ENCODE assay signal across 14 cellular contexts in genomic region chr9:122191519-122191918, GRCh38. TPM values are rescaled to one million over a fixed set of nuclear protein-coding genes. Genes with fewer than 3 reads are reported as not detected.
DNase-seq lines count a peak whose midpoint lies in the region; ATAC-seq and TF ChIP-seq lines count a peak whose summit lies in the region.
"Had no signal": no experiment of that assay in that cellular context is flagged by ENCODE, and none has a peak within 500 bp of the region (broad histone marks: within the 10 kb centered on the region; RNA-seq: fewer than 3 reads in every experiment).

No MANE protein-coding gene starts in this region.

- H3K4me2 ChIP-seq in GM23338, result no peak overlapping the region

- H3K36me3 Mint-ChIP-seq in GM23338 (ENCODE audit: low read depth) (no peaks in the 10 kb centered on the region; the same call in 2 of the 3 replicates), T-helper 17 cell (ENCODE audit: low read depth) (no peaks in the 10 kb centered on the region)

- no peaks in the 10 kb centered on the region for H3K79me2 ChIP-seq in GM23338 (replicated peaks; ENCODE audit: insufficient read depth)

- H3K9me3 Mint-ChIP-seq in GM23338, result no peaks in the 10 kb centered on the region; the same call in 2 of the 3 replicates

- H3K27ac ChIP-seq in GM23338 (ENCODE audit: low read depth) (no peak overlapping the region), foreskin keratinocyte (no peak overlapping the region)
- H3K27ac ChIP-seq: C4-2B had no signal

- H3K27ac Mint-ChIP-seq in GM23338, result no peak overlapping the region
- H3K27ac Mint-ChIP-seq in T-helper 17 cell, result peak overlapping the region; percentile 43

- H3K4me1 Mint-ChIP-seq in GM23338 (peaks cover 19% of the 10 kb centered on the region), T-helper 17 cell (peaks cover 2% of the 10 kb centered on the region)

- no peaks in the 10 kb centered on the region for H3K36me3 ChIP-seq in GM23338 (ENCODE audit: insufficient read depth)
- H3K36me3 ChIP-seq: HAP-1 had no signal

- no peaks in the 10 kb centered on the region for H3F3A ChIP-seq in GM23338 (replicated peaks; ENCODE audit: low read depth)

- peaks cover 4% of the 10 kb centered on the region; the same call in 1 of the 2 replicates for H3K4me1 ChIP-seq in GM23338 (ENCODE audit: insufficient read depth)
- no peaks in the 10 kb centered on the region for H3K4me1 ChIP-seq in foreskin keratinocyte

- no peaks in the 10 kb centered on the region for H3K9me3 ChIP-seq in T-helper 17 cell (ENCODE audit: control insufficient read depth, low read length, poor library complexity, severe bottlenecking)
- H3K9me3 ChIP-seq: HAP-1 had no signal

- H2AFZ ChIP-seq in GM23338, result peak overlapping the region; percentile 74; the same call in 1 of the 2 replicates

- no peaks in the 10 kb centered on the region for H3K9me2 ChIP-seq in GM23338 (ENCODE audit: insufficient read depth)

- no peak overlapping the region for H3K4me3 Mint-ChIP-seq in GM23338
- H3K4me3 Mint-ChIP-seq in T-helper 17 cell, result no peak overlapping the region

- no peaks in the 10 kb centered on the region for H3K27me3 ChIP-seq in GM23338 (ENCODE audit: insufficient read depth)
- peaks cover 23% of the 10 kb centered on the region for H3K27me3 ChIP-seq in foreskin keratinocyte

- DNase-seq in GM23338 (ENCODE audit: low spot score), result no peak
- no peak for DNase-seq in T-helper 17 cell
- DNase-seq in foreskin keratinocyte, result no peak
- peak; percentile 53 for DNase-seq in posterior vena cava (ENCODE audit: low spot score)
- no peak for DNase-seq in activated naive CD4-positive, alpha-beta T cell (lab: John Stamatoyannopoulos, UW)
- DNase-seq: NCI-H345 had no signal

- no peak for TF ChIP-seq CTCF in GM23338 (conservative IDR thresholded peaks at IDR 0.05; ENCODE audit: low read depth in 2 of 2)
- TF ChIP-seq CTCF in foreskin keratinocyte (conservative IDR thresholded peaks at IDR 0.05), result no peak

- intact Hi-C loops in posterior vena cava (cut with DNase I), result no loop called here

- H4K20me1 ChIP-seq in GM23338 (replicated peaks; ENCODE audit: insufficient read depth), result no peaks in the 10 kb centered on the region

- no peak overlapping the region for H3K4me3 ChIP-seq in GM23338
- H3K4me3 ChIP-seq: HAP-1 had no signal

- peaks cover 7% of the 10 kb centered on the region for H3K27me3 Mint-ChIP-seq in GM23338 (ENCODE audit: insufficient read depth, low read depth, poor library complexity)
- H3K27me3 Mint-ChIP-seq in T-helper 17 cell, result peaks cover 12% of the 10 kb centered on the region

- ATAC-seq in GM23338 (peak; percentile 67), T-helper 17 cell (no peak), foreskin keratinocyte (peak; percentile 55), GM18519 (IDR thresholded peaks at IDR 0.05; ENCODE audit: low FRiP score, unreplicated experiment) (no peak), HG02610 (IDR thresholded peaks at IDR 0.05; ENCODE audit: unreplicated experiment) (no peak), GM21529 (IDR thresholded peaks at IDR 0.05; ENCODE audit: unreplicated experiment) (no peak)

TF ChIP-seq in GM23338, 12 proteins besides CTCF, POLR2A, EP300 and RAD21 (continues in another document):
- TF ChIP-seq EZH2phosphoT487 (IDR thresholded peaks at IDR 0.05; ENCODE audit: unreplicated experiment) (no peak), REST (IDR thresholded peaks at IDR 0.05; ENCODE audit: unreplicated experiment) (no peak), STAT1 (IDR thresholded peaks at IDR 0.05; ENCODE audit: unreplicated experiment) (no peak), ZNF331 (CRISPR knock-in tag; IDR thresholded peaks at IDR 0.05; ENCODE audit: low read depth) (no peak), POLR2AphosphoS5 (IDR thresholded peaks at IDR 0.05; ENCODE audit: low read depth) (no peak)

RNA-seq across cellular contexts. Expression of gene MORN5, which starts 31.8 kb away (rescaled TPM):
- total RNA-seq in GM23338 (2014; rRNA removed; shearing (Covaris generic)), result not detected in 2 replicates
- not detected in 2 replicates for polyA plus RNA-seq in GM23338 (2016; fragmentation: Nextera tagmentation; extraction: Ambion mirVana)
- total RNA-seq in T-helper 17 cell, result not detected
- not detected in 2 replicates for total RNA-seq in foreskin keratinocyte
- polyA plus RNA-seq in foreskin keratinocyte, result not detected in 2 replicates
- 1 to 10 TPM in 1 of 2 donors, under 1 TPM in 1; 0.95 to 1.5 TPM for total RNA-seq in posterior vena cava
- total RNA-seq: A673, HT1080, OCI-LY7 had no signal

RNA-seq across cellular contexts. Expression of gene NDUFA8, which starts 31.9 kb away (rescaled TPM):
- total RNA-seq in GM23338 (2014; rRNA removed; shearing (Covaris generic)), result 36.6 and 39.7 TPM in 2 replicates
- polyA plus RNA-seq in GM23338 (2016; fragmentation: Nextera tagmentation; extraction: Ambion mirVana) (139 and 144 TPM in 2 replicates), foreskin keratinocyte (129 and 142 TPM in 2 replicates)
- total RNA-seq in T-helper 17 cell (10 to 100 TPM in 1 of 2 donors, 1 to 10 TPM in 1; 9.2 to 13.0 TPM), foreskin keratinocyte (70.4 and 82.4 TPM in 2 replicates), posterior vena cava (10 to 100 TPM; 36.5 to 38.2 TPM)

RNA-seq across cellular contexts. Expression of gene LHX6, which starts 37.2 kb away (rescaled TPM):
- 1.0 and 1.3 TPM in 2 replicates for total RNA-seq in GM23338 (2014; rRNA removed; shearing (Covaris generic))
- polyA plus RNA-seq in GM23338 (2016; fragmentation: Nextera tagmentation; extraction: Ambion mirVana), result 1.2 and 1.3 TPM in 2 replicates
- total RNA-seq in T-helper 17 cell, result not detected
- 0.11 and 0.44 TPM in 2 replicates for total RNA-seq in foreskin keratinocyte
- polyA plus RNA-seq in foreskin keratinocyte, result 0.11 and 0.17 TPM in 2 replicates
- total RNA-seq in posterior vena cava, result 10 to 100 TPM in 1 of 2 donors, 1 to 10 TPM in 1; 8.3 to 23.6 TPM
- total RNA-seq: A673, OCI-LY7 had no signal

Comparison
In these comparisons a context has a peak if more than half of its experiments do, and no peak if none do; other contexts are left out.
1. ATAC-seq: peak in GM23338 (single experiment) and foreskin keratinocyte (single experiment); none in T-helper 17 cell (single experiment), GM18519 (single experiment), HG02610 (single experiment) and GM21529 (single experiment).